10 cellular contexts compared by ENCODE assay signal in genomic region chr20:1440024-1440423, GRCh38. TPM values are rescaled to one million over a fixed set of nuclear protein-coding genes. Genes with fewer than 3 reads are reported as not detected.
DNase-seq lines count a peak whose midpoint lies in the region; ATAC-seq and TF ChIP-seq lines count a peak whose summit lies in the region.
"Had no signal": no experiment of that assay in that cellular context is flagged by ENCODE, and none has a peak within 500 bp of the region (broad histone marks: within the 10 kb centered on the region; RNA-seq: fewer than 3 reads in every experiment).

No MANE protein-coding gene starts in this region.

- no peak for ATAC-seq in GM21447 (IDR thresholded peaks at IDR 0.05; ENCODE audit: unreplicated experiment)
- ATAC-seq: gastrocnemius medialis had no signal

- DNase-seq in SIG-M5 treated with dmso at 0.1 percent for 504 hours (lab: John Stamatoyannopoulos, UW; ENCODE audit: unreplicated experiment): peak; percentile 43
- DNase-seq in SIG-M5 (lab: John Stamatoyannopoulos, UW): no peak
- peak; percentile 18 for DNase-seq in amniotic epithelial cell (ENCODE audit: low read depth)
- peak; percentile 37 for DNase-seq in myocyte (ENCODE audit: low read depth)
- DNase-seq in amniotic stem cell (lab: John Stamatoyannopoulos, UW): no peak
- no peak for DNase-seq in medulla oblongata (ENCODE audit: extremely low spot score)
- DNase-seq: activated T-cell treated with anti-CD3 and anti-CD28 coated beads for 4 hours, gastrocnemius medialis had no signal

- TF ChIP-seq CTCF in LNCAP (IDR thresholded peaks at IDR 0.05): peak; percentile 33; the same call in 1 of the 2 replicates

RNA-seq across cellular contexts. Expression of gene NSFL1C, which starts 26.6 kb away (rescaled TPM):
- total RNA-seq in myocyte: 49.6 and 67.0 TPM in 2 replicates
- polyA plus RNA-seq in myocyte (2012): 102 TPM

RNA-seq across cellular contexts. Expression of gene FKBP1A, which starts 47.2 kb away (rescaled TPM):
- total RNA-seq in myocyte: 125 and 146 TPM in 2 replicates
- 415 TPM for polyA plus RNA-seq in myocyte (2012)

RNA-seq across cellular contexts. Expression of gene SIRPB2, which starts 51.2 kb away (rescaled TPM):
- total RNA-seq in myocyte: not detected in 2 replicates
- not detected for polyA plus RNA-seq in myocyte (2012)

Comparison
In these comparisons a context has a peak if more than half of its experiments do, and no peak if none do; other contexts are left out.
1. DNase-seq: peak in SIG-M5 treated with dmso at 0.1 percent for 504 hours (single experiment), amniotic epithelial cell (single experiment) and myocyte (single experiment); none in SIG-M5 (single experiment), amniotic stem cell (single experiment) and medulla oblongata (single experiment).